Comparison of ENCODE assay signal across 11 cellular contexts in the genomic region with DNA sequence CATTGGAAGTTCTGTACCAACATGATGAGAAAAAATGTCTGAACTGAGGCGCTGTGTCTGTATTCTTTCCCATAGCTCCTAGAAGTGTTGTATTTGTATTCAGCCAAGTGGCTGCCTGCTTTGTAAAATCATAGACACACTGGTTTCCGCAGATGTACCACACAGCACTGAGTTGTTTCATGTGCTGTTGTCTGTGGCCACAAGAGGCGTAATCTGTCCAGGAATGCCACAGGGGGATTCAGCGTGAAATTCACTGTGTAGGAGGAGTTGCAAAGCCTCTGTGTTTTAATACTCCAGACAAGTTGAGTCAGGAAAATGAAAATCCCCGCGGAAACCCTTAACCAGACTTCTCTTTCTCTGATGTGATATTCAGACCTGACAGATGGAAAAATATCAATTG.
DNase-seq lines count a peak whose midpoint lies in the region; ATAC-seq and TF ChIP-seq lines count a peak whose summit lies in the region.
"Had no signal": no experiment of that assay in that cellular context is flagged by ENCODE, and none has a peak within 500 bp of the region (broad histone marks: within the 10 kb centered on the region; RNA-seq: fewer than 3 reads in every experiment).

No MANE protein-coding gene starts in this region.

- no peaks in the 10 kb centered on the region for H3K27me3 ChIP-seq in right atrium auricular region

- no peaks in the 10 kb centered on the region for H3K9me3 ChIP-seq in right atrium auricular region

- no peak for DNase-seq in Right ventricle myocardium inferior (ENCODE audit: missing footprints)
- DNase-seq in right atrium auricular region (ENCODE audit: low spot score): no peak
- DNase-seq in astrocyte of the hippocampus (ENCODE audit: low read depth, low spot score): peak; percentile 42
- peak; percentile 63 for DNase-seq in islet precursor cell
- no peak for DNase-seq in coronary artery (ENCODE audit: low spot score)
- no peak for DNase-seq in stimulated activated CD4-positive, alpha-beta T cell treated with anti-CD3 and anti-CD28 coated beads, Interleukin-12 subunit alpha, Interleukin-12 subunit beta, amount 100 ng/mL, for 4 hours
- DNase-seq: activated CD4-positive, alpha-beta T cell treated with anti-CD3 and anti-CD28 coated beads, Interleukin-2, amount 10 ng/mL, durations not matched to agents 7 days and 5 days; NCI-H1694; stimulated activated CD4-positive, alpha-beta T cell treated with anti-CD3 and anti-CD28 coated beads, Interleukin-2, amount 100 ng/mL, for 48 hours had no signal

- H3K4me3 ChIP-seq in right atrium auricular region (no peak overlapping the region), coronary artery (no peak overlapping the region)

- H3K36me3 ChIP-seq in right atrium auricular region: no peaks in the 10 kb centered on the region

- ATAC-seq in Right ventricle myocardium inferior: peak; percentile 82
- no peak for ATAC-seq in HG03095 (IDR thresholded peaks at IDR 0.05; ENCODE audit: unreplicated experiment)
- no peak for ATAC-seq in GM21515 (IDR thresholded peaks at IDR 0.05; ENCODE audit: unreplicated experiment)

- TF ChIP-seq CTCF in right atrium auricular region (IDR thresholded peaks at IDR 0.05) (peak in 1 of 2 donors; percentile 43), coronary artery (IDR thresholded peaks at IDR 0.05) (no peak)

- intact Hi-C loops in Right ventricle myocardium inferior (cut with DNase I): no loop called here

- no peaks in the 10 kb centered on the region for H3K4me1 ChIP-seq in right atrium auricular region

- no peak overlapping the region for H3K27ac ChIP-seq in right atrium auricular region
- H3K27ac ChIP-seq in coronary artery: no peak overlapping the region

Comparison
In these comparisons a context has a peak if more than half of its experiments do, and no peak if none do; other contexts are left out.
1. DNase-seq: peak in astrocyte of the hippocampus (single experiment) and islet precursor cell (single experiment); none in Right ventricle myocardium inferior (single experiment), right atrium auricular region (single experiment), coronary artery (single experiment) and stimulated activated CD4-positive, alpha-beta T cell treated with anti-CD3 and anti-CD28 coated beads, Interleukin-12 subunit alpha, Interleukin-12 subunit beta, amount 100 ng/mL, for 4 hours (single experiment).